24 cellular contexts compared by ENCODE assay signal in the genomic region with DNA sequence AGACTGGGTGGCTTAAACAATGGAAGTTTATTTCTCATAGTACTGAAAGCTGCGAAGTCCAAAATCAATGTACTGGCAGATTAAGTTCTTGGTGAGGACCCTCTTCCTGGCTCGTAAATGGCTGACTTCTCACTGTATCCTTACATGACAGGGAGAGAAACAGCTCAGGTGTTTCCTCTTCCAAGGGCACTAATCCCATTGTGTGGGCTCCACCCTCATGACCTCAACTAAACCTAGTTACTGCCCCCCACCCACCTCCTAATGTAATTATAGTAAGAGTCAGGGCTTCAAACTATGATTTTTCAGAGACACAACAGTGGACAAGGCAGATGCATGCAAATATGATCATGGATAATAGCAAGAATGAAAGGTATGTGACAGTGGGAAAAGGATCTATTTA.
A peak's percentile ranks its signal among the peaks of the same experiment; 100 is the strongest.
DNase-seq lines count a peak whose midpoint lies in the region; ATAC-seq, FAIRE-seq and TF ChIP-seq lines count a peak whose summit lies in the region.
"Had no signal": no experiment of that assay in that cellular context is flagged by ENCODE, and none has a peak within 500 bp of the region (broad histone marks: within the 10 kb centered on the region; RNA-seq: fewer than 3 reads in every experiment).

No MANE protein-coding gene starts in this region.

- no peaks in the 10 kb centered on the region for H3K27me3 Mint-ChIP-seq in osteocyte (ENCODE audit: unreplicated experiment)
- H3K27me3 Mint-ChIP-seq in natural killer cell treated with Interleukin-12 subunit alpha and Interleukin-12 subunit beta and Interleukin-15 and Interleukin-18, amount 100 ng/mL, for 72 hours = no peaks in the 10 kb centered on the region
- H3K27me3 Mint-ChIP-seq: B cell; CD4-positive, CD25-positive, alpha-beta regulatory T cell had no signal

- no peak overlapping the region for H3K4me2 ChIP-seq in HepG2 (ENCODE audit: low read depth, low read length)
- H3K4me2 ChIP-seq: BLaER1 had no signal

- H3K27me3 ChIP-seq in HepG2 (ENCODE audit: control insufficient read depth in 1 of 2, insufficient read depth in 2 of 2, low read length in 2 of 2) = no peaks in the 10 kb centered on the region
- H3K27me3 ChIP-seq in right lobe of liver = no peaks in the 10 kb centered on the region
- H3K27me3 ChIP-seq in prostate gland (replicated peaks; ENCODE audit: insufficient read depth) = no peaks in the 10 kb centered on the region
- H3K27me3 ChIP-seq: BLaER1 had no signal

- H3K27ac Mint-ChIP-seq in osteocyte (ENCODE audit: unreplicated experiment) = peak overlapping the region; percentile 13
- no peak overlapping the region for H3K27ac Mint-ChIP-seq in natural killer cell treated with Interleukin-12 subunit alpha and Interleukin-12 subunit beta and Interleukin-15 and Interleukin-18, amount 100 ng/mL, for 72 hours
- H3K27ac Mint-ChIP-seq: B cell; CD8-positive, alpha-beta T cell; HFFc6 had no signal

- TF ChIP-seq RAD21 in HepG2 (CRISPR knock-in tag; IDR thresholded peaks at IDR 0.05) = no peak

- H3K4me3 ChIP-seq in HepG2 (replicated peaks in 1 of 3; ENCODE audit: insufficient read depth in 1 of 3, low read depth in 2 of 3, low read length in 3 of 3) (no peak overlapping the region), right lobe of liver (no peak overlapping the region), prostate gland (no peak overlapping the region)
- H3K4me3 ChIP-seq: BLaER1, GM12878, HAP-1 had no signal

- POLR2A ChIA-PET in HepG2 (lab: Yijun Ruan, JAX) = no interaction called here

- no peak overlapping the region for H3K9ac ChIP-seq in HepG2 (ENCODE audit: insufficient read depth, low read depth, low read length)
- H3K9ac ChIP-seq: BLaER1 had no signal

- TF ChIP-seq POLR2A in HepG2 (IDR thresholded peaks at IDR 0.05; ENCODE audit: insufficient read depth in 1 of 2, low read depth in 2 of 2, low read length in 2 of 2) (no peak), right lobe of liver (IDR thresholded peaks at IDR 0.05) (no peak), prostate gland (IDR thresholded peaks at IDR 0.05) (no peak)

- TF ChIP-seq CTCF in HepG2 (CRISPR knock-in tag; IDR thresholded peaks at IDR 0.05) (no peak), right lobe of liver (IDR thresholded peaks at IDR 0.05) (no peak), osteocyte (IDR thresholded peaks at IDR 0.05) (no peak), prostate gland (IDR thresholded peaks at IDR 0.05) (no peak)

- peaks cover 3 to 15% of the 10 kb centered on the region in 2 experiments; a peak in 3 of 5 replicates for H3K36me3 ChIP-seq in HepG2 (replicated peaks in 1 of 2; ENCODE audit: control insufficient read depth in 1 of 2, insufficient read depth in 2 of 2, low read length in 2 of 2)
- H3K36me3 ChIP-seq in right lobe of liver = peaks cover 0 to 13% (median 6%) of the 10 kb centered on the region in 4 donors
- no peaks in the 10 kb centered on the region for H3K36me3 ChIP-seq in prostate gland

- no TSS peak for BruUV-seq in HepG2 (replicated peaks; lab: Mats Ljungman, UMichigan)

- H3K27ac ChIP-seq in HepG2 (ENCODE audit: extremely low read length, insufficient read depth, low read length) (no peak overlapping the region), right lobe of liver (no peak overlapping the region), prostate gland (no peak overlapping the region)
- H3K27ac ChIP-seq: 22Rv1, BLaER1, C4-2B had no signal

- H3K36me3 Mint-ChIP-seq in osteocyte (ENCODE audit: unreplicated experiment) = peaks cover 20% of the 10 kb centered on the region
- H3K36me3 Mint-ChIP-seq in natural killer cell treated with Interleukin-12 subunit alpha and Interleukin-12 subunit beta and Interleukin-15 and Interleukin-18, amount 100 ng/mL, for 72 hours = peaks cover 5% of the 10 kb centered on the region

- H3K9me3 ChIP-seq in HepG2 (ENCODE audit: low read length) (no peaks in the 10 kb centered on the region), right lobe of liver (no peaks in the 10 kb centered on the region), prostate gland (no peaks in the 10 kb centered on the region)
- H3K9me3 ChIP-seq: BLaER1, Caco-2, HAP-1 had no signal

- no peak for ATAC-seq in HepG2
- no peak for ATAC-seq in right lobe of liver
- ATAC-seq in GM21723 (IDR thresholded peaks at IDR 0.05; ENCODE audit: unreplicated experiment) = no peak
- ATAC-seq in natural killer cell treated with Interleukin-12 subunit alpha and Interleukin-12 subunit beta and Interleukin-15 and Interleukin-18, amount 100 ng/mL, for 72 hours = no peak
- ATAC-seq: CD8-positive, alpha-beta T cell; GM12878 had no signal

- 100% methylated on average over 2 of the region's 2 CpGs for WGBS in HepG2 (ENCODE audit: low lambda C conversion rate)
- 100% methylated on average over 1 of the region's 2 CpGs for WGBS in right lobe of liver (ENCODE audit: insufficient coverage, low coverage, low lambda C conversion rate, missing lambda C conversion rate)
- 88% methylated on average over 2 of the region's 2 CpGs for WGBS in prostate gland

- intact Hi-C loops in HepG2 (cut with micrococcal nuclease; ENCODE audit: unreplicated experiment) = no loop called here
- intact Hi-C loops in right lobe of liver (cut with DNase I) = no loop called here
- intact Hi-C loops in prostate gland (cut with DNase I) = no loop called here

- H2AFZ ChIP-seq in HepG2 (ENCODE audit: low read length) = no peak overlapping the region

- no peaks in the 10 kb centered on the region for H3K9me3 Mint-ChIP-seq in osteocyte (ENCODE audit: unreplicated experiment)
- no peaks in the 10 kb centered on the region for H3K9me3 Mint-ChIP-seq in natural killer cell treated with Interleukin-12 subunit alpha and Interleukin-12 subunit beta and Interleukin-15 and Interleukin-18, amount 100 ng/mL, for 72 hours
- H3K9me3 Mint-ChIP-seq: CD8-positive, alpha-beta T cell; HFFc6 had no signal

- no peak for DNase-seq in HepG2 (ENCODE audit: low spot score)
- DNase-seq in right lobe of liver = no peak
- DNase-seq in NCI-H82 treated with DMSO at 0.1 percent for 48 hours (lab: John Stamatoyannopoulos, UW; ENCODE audit: unreplicated experiment) = peak; percentile 62
- DNase-seq in osteocyte (ENCODE audit: extremely low spot score, unreplicated experiment) = no peak
- DNase-seq in prostate gland (ENCODE audit: low spot score) = no peak
- no peak for DNase-seq in natural killer cell treated with Interleukin-12 subunit alpha and Interleukin-12 subunit beta and Interleukin-15 and Interleukin-18, amount 100 ng/mL, for 72 hours (ENCODE audit: low spot score)
- DNase-seq: Caco-2; CD4-positive, CD25-positive, alpha-beta regulatory T cell; CD8-positive, alpha-beta T cell; DMS153; DND-41; GDM1; GOT3 had no signal

- in situ Hi-C loops in HepG2 (cut with HindIII; ENCODE audit: extremely low pct_ligation_motif_present, low pct_unique_long_range_greater_than_20kb) = no loop called here

- TF ChIP-seq EP300 in HepG2 (IDR thresholded peaks at IDR 0.05; ENCODE audit: low read depth in 2 of 2, low read length in 2 of 2) (no peak), HepG2 (CRISPR knock-in tag; IDR thresholded peaks at IDR 0.05; ENCODE audit: borderline replicate concordance) (no peak)

- no peak for FAIRE-seq in HepG2 (lab: Jason Lieb, UNC)
- FAIRE-seq: A204.1, GM12878, GM18507, H54 had no signal

- no peaks in the 10 kb centered on the region for H3K79me2 ChIP-seq in HepG2 (ENCODE audit: insufficient read depth, low read length)

- H3K4me1 ChIP-seq in HepG2 (ENCODE audit: insufficient read depth, low read length) = no peaks in the 10 kb centered on the region
- H3K4me1 ChIP-seq in right lobe of liver = no peaks in the 10 kb centered on the region
- H3K4me1 ChIP-seq in prostate gland (replicated peaks) = no peaks in the 10 kb centered on the region
- H3K4me1 ChIP-seq: BLaER1, Caco-2 had no signal

- peaks cover 37% of the 10 kb centered on the region for H3K4me1 Mint-ChIP-seq in osteocyte (ENCODE audit: unreplicated experiment)
- peaks cover 0 to 3% of the 10 kb centered on the region in 2 donors for H3K4me1 Mint-ChIP-seq in natural killer cell treated with Interleukin-12 subunit alpha and Interleukin-12 subunit beta and Interleukin-15 and Interleukin-18, amount 100 ng/mL, for 72 hours (ENCODE audit: low read depth in 2 of 2)
- H3K4me1 Mint-ChIP-seq: B cell had no signal

- H3K4me3 Mint-ChIP-seq in osteocyte (ENCODE audit: unreplicated experiment) = no peak overlapping the region
- H3K4me3 Mint-ChIP-seq in natural killer cell treated with Interleukin-12 subunit alpha and Interleukin-12 subunit beta and Interleukin-15 and Interleukin-18, amount 100 ng/mL, for 72 hours = no peak overlapping the region
- H3K4me3 Mint-ChIP-seq: B cell; CD4-positive, CD25-positive, alpha-beta regulatory T cell; CD8-positive, alpha-beta T cell; HFFc6 had no signal

- CTCF ChIA-PET in HepG2 (lab: Yijun Ruan, JAX; ENCODE audit: low intra/inter-chr PET ratio, low total read pairs) = no interaction called here

- no peaks in the 10 kb centered on the region for H4K20me1 ChIP-seq in HepG2 (ENCODE audit: insufficient read depth, low read length)
- H4K20me1 ChIP-seq: BLaER1 had no signal

TF ChIP-seq in HepG2, 621 proteins besides CTCF, POLR2A, EP300 and RAD21:
- TF ChIP-seq ZNF264 (CRISPR knock-in tag; IDR thresholded peaks at IDR 0.05) (peak; percentile 63; the same call in 1 of the 2 replicates), SATB2 (CRISPR knock-in tag; IDR thresholded peaks at IDR 0.05) (no peak), ARID2 (CRISPR knock-in tag; IDR thresholded peaks at IDR 0.05; ENCODE audit: borderline replicate concordance) (no peak), ZNF761 (CRISPR knock-in tag; conservative IDR thresholded peaks at IDR 0.05) (no peak)
